ENCODE assay signal across 15 cellular contexts in the genomic region with DNA sequence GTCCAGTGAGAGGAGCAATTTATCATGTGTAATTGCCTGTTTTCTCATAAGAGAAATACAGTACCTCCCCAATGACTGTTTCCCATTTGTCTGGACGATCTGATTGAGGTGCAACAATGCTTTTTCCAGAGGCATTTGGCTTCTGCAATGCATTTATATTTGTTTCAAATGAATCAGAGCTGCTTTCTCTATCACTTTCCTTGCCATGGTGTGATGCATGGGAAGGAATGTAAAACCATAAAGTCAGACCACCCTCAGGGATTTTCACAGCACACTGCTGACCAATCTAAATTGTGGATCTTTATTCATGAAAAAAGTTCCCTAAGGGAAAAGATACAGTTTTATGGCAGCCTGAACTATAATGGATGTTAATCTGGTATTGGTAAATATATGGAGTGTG.
"Had no signal": no experiment of that assay in that cellular context is flagged by ENCODE, and none has a peak within 500 bp of the region (broad histone marks: within the 10 kb centered on the region; RNA-seq: fewer than 3 reads in every experiment).

No MANE protein-coding gene starts in this region.

- H3K27ac ChIP-seq: ascending aorta, colonic mucosa, esophagus squamous epithelium, gastrocnemius medialis, heart right ventricle, sigmoid colon, tibial artery had no signal

- H3K36me3 ChIP-seq: colonic mucosa, esophagus squamous epithelium, gastrocnemius medialis, sigmoid colon had no signal

- H3K27me3 ChIP-seq: ascending aorta, colonic mucosa, esophagus squamous epithelium, gastrocnemius medialis, heart right ventricle, sigmoid colon, tibial artery had no signal

- H3K4me3 ChIP-seq: ascending aorta, colonic mucosa, esophagus squamous epithelium, gastrocnemius medialis, heart right ventricle, lung, sigmoid colon, tibial artery had no signal

- H3K4me1 ChIP-seq: ascending aorta, colonic mucosa, esophagus squamous epithelium, gastrocnemius medialis, sigmoid colon, tibial artery had no signal

- H3K9me3 ChIP-seq: ascending aorta, colonic mucosa, esophagus squamous epithelium, gastrocnemius medialis, heart right ventricle, sigmoid colon, tibial artery had no signal

- DNase-seq: activated CD4-positive, alpha-beta T cell treated with anti-CD3 and anti-CD28 coated beads, Interleukin-2, amount 50 U/mL, for 1 hour; activated CD8-positive, alpha-beta memory T cell treated with anti-CD3 and anti-CD28 coated beads for 24 hours; activated naive CD8-positive, alpha-beta T cell treated with anti-CD3 and anti-CD28 coated beads, Interleukin-2, amount 10 ng/mL, durations not matched to agents 7 days and 5 days; central memory CD4-positive, alpha-beta T cell; colonic mucosa; esophagus squamous epithelium; gastrocnemius medialis; heart right ventricle; left cardiac atrium; midbrain; sigmoid colon; stimulated activated naive B cell treated with anti-CD40 and anti-IgM and Interleukin-4, amounts not matched to agents 10 μg/mL and 1 μg/mL and 100 μg/mL, for 72 hours; tibial artery had no signal
